Comparison of ENCODE assay signal across 19 cellular contexts in genomic region chr16:29993191-29993902, GRCh38. TPM values are rescaled to one million over a fixed set of nuclear protein-coding genes. Genes with fewer than 3 reads are reported as not detected.
DNase-seq lines count a peak whose midpoint lies in the region; ATAC-seq and TF ChIP-seq lines count a peak whose summit lies in the region.
"Had no signal": no experiment of that assay in that cellular context is flagged by ENCODE, and none has a peak within 500 bp of the region (broad histone marks: within the 10 kb centered on the region; RNA-seq: fewer than 3 reads in every experiment).

No MANE protein-coding gene starts in this region.

- TF ChIP-seq CTCF in Caco-2 (IDR thresholded peaks at IDR 0.05; ENCODE audit: insufficient read depth in 1 of 2, low read depth in 1 of 2, low read length in 1 of 2, severe bottlenecking in 1 of 2, unreplicated experiment in 1 of 2) (no peak), nephron (IDR thresholded peaks at IDR 0.05; ENCODE audit: unreplicated experiment in 3 of 3) (no peak)

- POLR2A ChIA-PET in Caco-2 (lab: Charles Lee) = interaction anchor here (1.6 kb wide), 1 partner anchor 20 kb away, joined by 4 read pairs; no protein-coding TSS in a partner anchor
- POLR2A ChIA-PET in activated CD4-positive, alpha-beta memory T cell treated with anti-CD3 and anti-CD28 coated beads for 36 hours (lab: Charles Lee) = interaction anchor here (0.9 to 1.8 kb wide), 3 partner anchors 8 to 20 kb away, joined by 3 to 6 read pairs (median 5); partner anchors contain the start of gene TAOK2

- peaks cover 51 to 70% (median 61%) of the 10 kb centered on the region in 11 experiments for H3K36me3 ChIP-seq in BLaER1 treated with 17β-estradiol and CSF1 and Interleukin-3, amounts not matched to agents 10 nM and 100 nM
- no peaks in the 10 kb centered on the region for H3K36me3 ChIP-seq in Caco-2 (ENCODE audit: control insufficient read depth, insufficient read depth, low read length)

- DNase-seq in Caco-2 (no peak), GOT3 (lab: John Stamatoyannopoulos, UW) (no peak)
- no peak for DNase-seq in activated CD4-positive, alpha-beta memory T cell treated with anti-CD3 and anti-CD28 coated beads for 36 hours
- no peak for DNase-seq in stimulated activated naive CD8-positive, alpha-beta T cell treated with anti-CD3 and anti-CD28 coated beads, Interleukin-15, amount 100 ng/mL, for 72 hours
- DNase-seq: activated B cell treated with CpG ODN at 0.5 μM for 24 hours; activated CD8-positive, alpha-beta memory T cell treated with anti-CD3 and anti-CD28 coated beads, Interleukin-2, amount 50 U/mL, for 48 hours; HCEC 1CT; Kasumi-1; NCI-H1417 treated with DMSO at 0.1 percent for 48 hours; stimulated activated naive B cell treated with anti-CD40 and anti-IgM and Interleukin-4, amounts not matched to agents 10 μg/mL and 1 μg/mL and 100 μg/mL, for 72 hours; tibial artery had no signal

- no peaks in the 10 kb centered on the region for H3K9me3 Mint-ChIP-seq in Caco-2 (ENCODE audit: unreplicated experiment)
- no peaks in the 10 kb centered on the region for H3K9me3 Mint-ChIP-seq in activated CD4-positive, alpha-beta memory T cell treated with anti-CD3 and anti-CD28 coated beads for 36 hours
- H3K9me3 Mint-ChIP-seq in nephron = no peaks in the 10 kb centered on the region
- H3K9me3 Mint-ChIP-seq in stimulated activated naive CD8-positive, alpha-beta T cell treated with anti-CD3 and anti-CD28 coated beads, Interleukin-15, amount 100 ng/mL, for 72 hours = no peaks in the 10 kb centered on the region
- H3K9me3 Mint-ChIP-seq: activated B cell treated with CpG ODN at 0.5 μM for 24 hours; activated naive CD4-positive, alpha-beta T cell treated with anti-CD3 and anti-CD28 coated beads, Interleukin-2, amount 50 U/mL, for 24 hours; stimulated activated naive B cell treated with anti-CD40 and anti-IgM and Interleukin-4, amounts not matched to agents 10 μg/mL and 1 μg/mL and 100 μg/mL, for 72 hours had no signal

- peak overlapping the region in 9 of 11 experiments; percentile 92 to 99 (median 97); a peak in 15 of 22 replicates for H3K27ac ChIP-seq in BLaER1 treated with 17β-estradiol and CSF1 and Interleukin-3, amounts not matched to agents 10 nM and 100 nM

- H4K20me1 ChIP-seq in BLaER1 treated with 17β-estradiol and CSF1 and Interleukin-3, amounts not matched to agents 10 nM and 100 nM = peaks cover 0 to 54% (median 12%) of the 10 kb centered on the region in 11 experiments; a peak in 11 of 22 replicates

- no peaks in the 10 kb centered on the region for H3K27me3 Mint-ChIP-seq in Caco-2 (ENCODE audit: insufficient read depth, unreplicated experiment)
- H3K27me3 Mint-ChIP-seq in activated CD4-positive, alpha-beta memory T cell treated with anti-CD3 and anti-CD28 coated beads for 36 hours = no peaks in the 10 kb centered on the region
- H3K27me3 Mint-ChIP-seq in nephron (ENCODE audit: low read depth) = no peaks in the 10 kb centered on the region
- H3K27me3 Mint-ChIP-seq in stimulated activated naive CD8-positive, alpha-beta T cell treated with anti-CD3 and anti-CD28 coated beads, Interleukin-15, amount 100 ng/mL, for 72 hours = no peaks in the 10 kb centered on the region
- H3K27me3 Mint-ChIP-seq: activated B cell treated with CpG ODN at 0.5 μM for 24 hours; activated naive CD4-positive, alpha-beta T cell treated with anti-CD3 and anti-CD28 coated beads, Interleukin-2, amount 50 U/mL, for 24 hours; stimulated activated naive B cell treated with anti-CD40 and anti-IgM and Interleukin-4, amounts not matched to agents 10 μg/mL and 1 μg/mL and 100 μg/mL, for 72 hours had no signal

- H3K9ac ChIP-seq in BLaER1 treated with 17β-estradiol and CSF1 and Interleukin-3, amounts not matched to agents 10 nM and 100 nM = peak overlapping the region; percentile 80 to 99 (median 93); a peak in 21 of 22 replicates

- BruUV-seq in Caco-2 (replicated peaks; lab: Mats Ljungman, UMichigan) = no TSS peak

- peaks cover 39 to 49% (median 43%) of the 10 kb centered on the region in 10 experiments for H3K4me1 ChIP-seq in BLaER1 treated with 17β-estradiol and CSF1 and Interleukin-3, amounts not matched to agents 10 nM and 100 nM
- peaks cover 11% of the 10 kb centered on the region; the same call in 1 of the 2 replicates for H3K4me1 ChIP-seq in Caco-2

- CTCF ChIA-PET in Caco-2 (lab: Charles Lee) = no interaction called here
- CTCF ChIA-PET in activated CD4-positive, alpha-beta memory T cell treated with anti-CD3 and anti-CD28 coated beads for 36 hours (lab: Charles Lee) = interaction anchor here (1.0 kb wide), 2 partner anchors 12 to 39 kb away, joined by 3 read pairs; no protein-coding TSS in a partner anchor

- H3K4me3 Mint-ChIP-seq in Caco-2 (ENCODE audit: unreplicated experiment) = no peak overlapping the region
- peak overlapping the region; percentile 99 for H3K4me3 Mint-ChIP-seq in activated CD4-positive, alpha-beta memory T cell treated with anti-CD3 and anti-CD28 coated beads for 36 hours
- peak overlapping the region; percentile 60 to 98 (median 80) for H3K4me3 Mint-ChIP-seq in nephron
- H3K4me3 Mint-ChIP-seq in stimulated activated naive CD8-positive, alpha-beta T cell treated with anti-CD3 and anti-CD28 coated beads, Interleukin-15, amount 100 ng/mL, for 72 hours = peak overlapping the region in 1 of 2 donors; percentile 98

- peak overlapping the region; percentile 90 to 97 (median 94) for H3K4me2 ChIP-seq in BLaER1 treated with 17β-estradiol and CSF1 and Interleukin-3, amounts not matched to agents 10 nM and 100 nM

- peaks cover 22% of the 10 kb centered on the region for H3K4me1 Mint-ChIP-seq in Caco-2 (ENCODE audit: low read depth, unreplicated experiment)
- H3K4me1 Mint-ChIP-seq in activated CD4-positive, alpha-beta memory T cell treated with anti-CD3 and anti-CD28 coated beads for 36 hours (ENCODE audit: low read depth) = peaks cover 26% of the 10 kb centered on the region
- H3K4me1 Mint-ChIP-seq in nephron = peaks cover 24% of the 10 kb centered on the region
- peaks cover 45% of the 10 kb centered on the region for H3K4me1 Mint-ChIP-seq in stimulated activated naive CD8-positive, alpha-beta T cell treated with anti-CD3 and anti-CD28 coated beads, Interleukin-15, amount 100 ng/mL, for 72 hours

- H3K4me3 ChIP-seq in BLaER1 treated with 17β-estradiol and CSF1 and Interleukin-3, amounts not matched to agents 10 nM and 100 nM = peak overlapping the region in 6 of 10 experiments; percentile 84 to 95 (median 90); a peak in 10 of 20 replicates
- no peak overlapping the region for H3K4me3 ChIP-seq in Caco-2 (ENCODE audit: low read depth, low read length)
- H3K4me3 ChIP-seq: gastroesophageal sphincter, left lung, tibial artery had no signal

- H3K27ac Mint-ChIP-seq in Caco-2 (ENCODE audit: unreplicated experiment) = peak overlapping the region; percentile 65
- no peak overlapping the region for H3K27ac Mint-ChIP-seq in activated CD4-positive, alpha-beta memory T cell treated with anti-CD3 and anti-CD28 coated beads for 36 hours
- no peak overlapping the region for H3K27ac Mint-ChIP-seq in nephron
- peak overlapping the region in 1 of 2 donors; percentile 56 for H3K27ac Mint-ChIP-seq in stimulated activated naive CD8-positive, alpha-beta T cell treated with anti-CD3 and anti-CD28 coated beads, Interleukin-15, amount 100 ng/mL, for 72 hours

- H3K36me3 Mint-ChIP-seq in Caco-2 (ENCODE audit: insufficient read depth, unreplicated experiment) (peaks cover 50% of the 10 kb centered on the region), nephron (ENCODE audit: low read depth) (peaks cover 36% of the 10 kb centered on the region)
- peaks cover 24% of the 10 kb centered on the region for H3K36me3 Mint-ChIP-seq in activated CD4-positive, alpha-beta memory T cell treated with anti-CD3 and anti-CD28 coated beads for 36 hours

- H3K27me3 ChIP-seq in BLaER1 treated with 17β-estradiol and CSF1 and Interleukin-3, amounts not matched to agents 10 nM and 100 nM = no peaks in the 10 kb centered on the region
- H3K27me3 ChIP-seq in Caco-2 (replicated peaks; ENCODE audit: control insufficient read depth, insufficient read depth, low read length) = no peaks in the 10 kb centered on the region
- H3K27me3 ChIP-seq: gastroesophageal sphincter, left lung, tibial artery had no signal

- H3K9me3 ChIP-seq in BLaER1 treated with 17β-estradiol and CSF1 and Interleukin-3, amounts not matched to agents 10 nM and 100 nM (replicated peaks in 1 of 11) = no peaks in the 10 kb centered on the region
- no peaks in the 10 kb centered on the region for H3K9me3 ChIP-seq in Caco-2
- H3K9me3 ChIP-seq: gastroesophageal sphincter, left lung, tibial artery had no signal

- intact Hi-C loops in Caco-2 (cut with micrococcal nuclease; ENCODE audit: unreplicated experiment) = loop anchor here (10.0 kb wide), 1 partner anchor 179 kb away; the partner anchor contains the start of genes PAGR1 and PRRT2
- intact Hi-C loops in activated CD4-positive, alpha-beta memory T cell treated with anti-CD3 and anti-CD28 coated beads for 36 hours (cut with micrococcal nuclease) = no loop called here

- ATAC-seq in GM18867 (IDR thresholded peaks at IDR 0.05; ENCODE audit: unreplicated experiment) = no peak
- ATAC-seq in stimulated activated naive CD8-positive, alpha-beta T cell treated with anti-CD3 and anti-CD28 coated beads, Interleukin-15, amount 100 ng/mL, for 72 hours = no peak
- ATAC-seq: gastroesophageal sphincter; stimulated activated naive B cell treated with anti-CD40 and anti-IgM and Interleukin-4, amounts not matched to agents 10 μg/mL and 1 μg/mL and 100 μg/mL, for 72 hours had no signal

RNA-seq across cellular contexts. Expression of gene HIRIP3, which starts 2.1 kb away (rescaled TPM):
- 22.7 and 23.3 TPM in 2 replicates for total RNA-seq in Caco-2 (2022)
- total RNA-seq in activated CD4-positive, alpha-beta memory T cell treated with anti-CD3 and anti-CD28 coated beads for 36 hours = 10 to 100 TPM; 40.5 to 40.6 TPM

RNA-seq across cellular contexts. Expression of gene INO80E, which starts 2.7 kb away (rescaled TPM):
- total RNA-seq in Caco-2 (2022) = 58.6 and 58.8 TPM in 2 replicates
- total RNA-seq in activated CD4-positive, alpha-beta memory T cell treated with anti-CD3 and anti-CD28 coated beads for 36 hours = 10 to 100 TPM; 84.1 to 94.0 TPM

RNA-seq across cellular contexts. Expression of gene DOC2A, which starts 17.5 kb away (rescaled TPM):
- 3.5 and 4.5 TPM in 2 replicates for total RNA-seq in Caco-2 (2022)
- total RNA-seq in activated CD4-positive, alpha-beta memory T cell treated with anti-CD3 and anti-CD28 coated beads for 36 hours = under 1 TPM; 0.33 to 0.34 TPM
- total RNA-seq: activated B cell treated with CpG ODN at 0.5 μM for 24 hours; T-helper 1 cell treated with Interleukin-12 subunit alpha and Interleukin-12 subunit beta and Interleukin-4 antibody, amounts not matched to agents 30 ng/mL and 1 ng/mL, for 36 hours had no signal

RNA-seq across cellular contexts. Expression of gene TAOK2, which starts 19.7 kb away (rescaled TPM):
- total RNA-seq in Caco-2 (2022) = 45.8 and 47.1 TPM in 2 replicates
- 10 to 100 TPM; 27.2 to 28.2 TPM for total RNA-seq in activated CD4-positive, alpha-beta memory T cell treated with anti-CD3 and anti-CD28 coated beads for 36 hours

RNA-seq across cellular contexts. Expression of gene C16orf92, which starts 29.7 kb away (rescaled TPM):
- total RNA-seq in Caco-2 (2022) = not detected in 2 replicates
- not detected for total RNA-seq in activated CD4-positive, alpha-beta memory T cell treated with anti-CD3 and anti-CD28 coated beads for 36 hours
- total RNA-seq: activated B cell treated with CpG ODN at 0.5 μM for 24 hours; gastroesophageal sphincter; left lung; pulmonary artery endothelial cell; T-helper 1 cell treated with Interleukin-12 subunit alpha and Interleukin-12 subunit beta and Interleukin-4 antibody, amounts not matched to agents 30 ng/mL and 1 ng/mL, for 36 hours had no signal
